Comparison of ENCODE assay signal across 21 cellular contexts in the genomic region with DNA sequence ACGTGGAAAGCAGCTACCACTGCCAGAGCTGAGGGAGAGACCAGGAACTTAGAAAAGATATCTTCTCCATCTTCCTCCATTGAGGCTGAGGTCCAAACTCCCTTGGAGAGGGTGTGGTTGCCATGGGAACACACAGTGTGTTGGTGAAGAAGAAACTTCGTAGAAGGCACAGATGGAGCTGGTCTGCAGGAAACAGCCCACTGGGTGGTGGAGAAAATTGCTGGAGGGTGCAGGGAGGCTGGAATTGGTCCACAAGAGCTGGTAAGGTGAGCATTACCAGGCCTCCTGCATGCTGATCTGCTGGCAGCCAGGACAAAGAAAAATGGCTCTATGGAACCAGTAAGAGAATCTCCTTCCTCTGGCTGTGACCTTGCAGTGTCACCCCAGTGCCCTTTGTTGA.
"Had no signal": no experiment of that assay in that cellular context is flagged by ENCODE, and none has a peak within 500 bp of the region (broad histone marks: within the 10 kb centered on the region; RNA-seq: fewer than 3 reads in every experiment).

No MANE protein-coding gene starts in this region.

- ATAC-seq: left colon; left ventricle myocardium superior; naive thymus-derived CD4-positive, alpha-beta T cell; stimulated activated naive B cell treated with anti-CD40 and anti-IgM and Interleukin-4, amounts not matched to agents 10 μg/mL and 1 μg/mL and 100 μg/mL, for 72 hours; stimulated activated naive CD8-positive, alpha-beta T cell treated with anti-CD3 and anti-CD28 coated beads, Interleukin-15, amount 100 ng/mL, for 72 hours had no signal

- H3K79me2 ChIP-seq: hepatocyte had no signal

- H3K27me3 ChIP-seq: hepatocyte, ovary, right atrium auricular region, sigmoid colon, testis, transverse colon had no signal

- H3K4me1 ChIP-seq: right atrium auricular region, sigmoid colon, testis, transverse colon had no signal

- H3K4me2 ChIP-seq: hepatocyte had no signal

- H3K9me3 ChIP-seq: ovary, testis, transverse colon had no signal

- H3K36me3 ChIP-seq: ovary, right atrium auricular region, sigmoid colon, transverse colon had no signal

- H3K4me3 ChIP-seq: coronary artery, hepatocyte, lung, ovary, right atrium auricular region, sigmoid colon, skin epidermis, testis, transverse colon had no signal

- FAIRE-seq: endothelial cell of umbilical vein had no signal

- DNase-seq: effector CD4-positive, alpha-beta T cell; endodermal cell; erythroblast; left colon; left ventricle myocardium superior; naive thymus-derived CD4-positive, alpha-beta T cell; nephron progenitor cell; ovary; sigmoid colon; stimulated activated CD4-positive, alpha-beta T cell treated with anti-CD3 and anti-CD28 coated beads, Interleukin-2, amount 100 ng/mL, for 24 hours; stimulated activated CD4-positive, alpha-beta T cell treated with anti-CD3 and anti-CD28 coated beads, Interleukin-4, amount 100 ng/mL, for 4 hours; stimulated activated naive B cell treated with anti-CD40 and anti-IgM and Interleukin-4, amounts not matched to agents 10 μg/mL and 1 μg/mL and 100 μg/mL, for 72 hours; stimulated activated naive CD8-positive, alpha-beta T cell treated with anti-CD3 and anti-CD28 coated beads, Interleukin-15, amount 100 ng/mL, for 72 hours; testis; transverse colon had no signal

- H2AFZ ChIP-seq: hepatocyte had no signal

- H3K27ac ChIP-seq: coronary artery, hepatocyte, ovary, right atrium auricular region, sigmoid colon, skin epidermis, testis, transverse colon had no signal
